Comparison of ENCODE assay signal across 14 cellular contexts in genomic region chr10:2950546-2950945, GRCh38.
"Had no signal": no experiment of that assay in that cellular context is flagged by ENCODE, and none has a peak within 500 bp of the region (broad histone marks: within the 10 kb centered on the region; RNA-seq: fewer than 3 reads in every experiment).

No MANE protein-coding gene starts in this region.

- H3K4me1 ChIP-seq: esophagus squamous epithelium, right atrium auricular region, testis had no signal

- H3K27ac Mint-ChIP-seq: activated naive CD8-positive, alpha-beta T cell; memory B cell; progenitor cell of endocrine pancreas; T-helper 1 cell treated with Interleukin-12 subunit alpha and Interleukin-12 subunit beta and Interleukin-4 antibody, amounts not matched to agents 30 μg/mL and 1 μg/mL, for 36 hours; type B pancreatic cell had no signal

- H3K9me3 ChIP-seq: esophagus squamous epithelium, right atrium auricular region, testis had no signal

- H3K4me3 ChIP-seq: esophagus squamous epithelium, right atrium auricular region, testis had no signal

- H3K27me3 ChIP-seq: right atrium auricular region, testis had no signal

- H3K36me3 ChIP-seq: esophagus squamous epithelium, right atrium auricular region had no signal

- H3K36me3 Mint-ChIP-seq: activated naive CD8-positive, alpha-beta T cell; memory B cell; type B pancreatic cell had no signal

- ATAC-seq: left ventricle myocardium superior had no signal

- H3K27ac ChIP-seq: esophagus squamous epithelium, right atrium auricular region, testis had no signal

- H3K4me1 Mint-ChIP-seq: neural crest cell had no signal

- H3K4me3 Mint-ChIP-seq: activated naive CD8-positive, alpha-beta T cell; neural crest cell; T-helper 1 cell treated with Interleukin-12 subunit alpha and Interleukin-12 subunit beta and Interleukin-4 antibody, amounts not matched to agents 30 μg/mL and 1 μg/mL, for 36 hours; type B pancreatic cell had no signal

- H3K9me3 Mint-ChIP-seq: memory B cell, type B pancreatic cell had no signal

- DNase-seq: activated T-cell treated with anti-CD3 and anti-CD28 coated beads for 4 hours; dermis blood vessel endothelial cell; effector memory CD4-positive, alpha-beta T cell; esophagus squamous epithelium; left ventricle myocardium superior; testis had no signal

- FAIRE-seq: endothelial cell of umbilical vein had no signal
